ENCODE assay signal across 8 cellular contexts in the genomic region with DNA sequence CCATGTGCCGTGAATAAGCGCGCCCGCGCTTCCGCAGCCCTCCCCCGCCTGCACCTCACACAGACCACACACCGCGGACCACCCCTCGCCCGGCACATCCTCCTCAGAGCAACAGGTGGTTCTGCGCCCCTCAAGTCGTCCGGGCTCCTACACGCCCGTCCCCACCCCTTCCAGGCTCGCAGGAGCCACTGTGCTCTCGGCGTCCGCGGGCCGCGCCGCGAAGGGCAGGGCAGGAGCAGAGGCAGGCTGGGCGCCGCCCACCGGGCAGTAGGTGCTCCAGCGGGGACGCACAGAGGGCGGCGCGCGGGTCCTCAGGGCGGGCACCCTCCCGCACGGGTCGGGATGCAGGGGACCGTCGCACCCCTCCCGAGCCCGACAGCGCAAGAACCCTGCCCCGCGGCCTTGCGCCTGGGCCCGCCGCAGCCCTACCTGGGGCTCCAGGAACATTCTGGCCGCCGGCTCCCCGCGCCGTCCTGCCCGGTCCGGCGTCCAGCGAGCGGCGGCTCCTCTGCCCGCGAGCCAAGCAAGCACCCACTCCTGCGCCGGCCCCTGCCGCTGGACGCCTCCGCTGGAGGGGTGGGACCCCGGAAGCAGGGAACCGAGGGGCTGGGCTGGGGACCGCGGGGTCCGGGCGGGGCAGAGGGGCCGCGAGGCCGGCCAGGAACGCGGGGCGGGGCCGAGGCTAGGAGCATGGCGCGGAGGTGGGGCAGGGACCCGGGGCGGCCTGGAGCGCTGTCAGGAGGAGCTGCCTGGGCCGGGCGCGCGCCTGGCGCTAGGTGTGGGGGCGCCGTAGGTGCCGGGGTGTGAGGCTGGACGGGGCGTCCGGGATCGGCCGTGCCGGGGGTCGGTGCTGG. TPM values are rescaled to one million over a fixed set of nuclear protein-coding genes. Genes with fewer than 3 reads are reported as not detected.
A peak's percentile ranks its signal among the peaks of the same experiment; 100 is the strongest.
DNase-seq lines count a peak whose midpoint lies in the region; ATAC-seq and TF ChIP-seq lines count a peak whose summit lies in the region.

No MANE protein-coding gene starts in this region.

- 1% methylated on average over 77 to 99 of the region's 99 CpGs for WGBS in lung, 2 donors

- H3K4me1 ChIP-seq in lung (ENCODE audit: control insufficient read depth in 2 of 2, insufficient read depth in 2 of 2, low read length in 2 of 2) (peaks cover 0 to 12% of the 10 kb centered on the region in 2 donors), thoracic aorta (ENCODE audit: control insufficient read depth in 1 of 2, low read depth in 2 of 2) (no peaks in the 10 kb centered on the region)

- H3K27ac ChIP-seq in lung (ENCODE audit: low read depth in 1 of 2, low read length in 1 of 2) (no peak overlapping the region), thoracic aorta (no peak overlapping the region)

- no peaks in the 10 kb centered on the region for H3K36me3 Mint-ChIP-seq in brain

- H3K4me3 Mint-ChIP-seq in brain: peak overlapping the region in 4 of 5 experiments; percentile 47 to 71 (median 57)

- H3K4me3 ChIP-seq in lung: peak overlapping the region; percentile 16
- peak overlapping the region; percentile 55 for H3K4me3 ChIP-seq in thoracic aorta

- H3K9me3 ChIP-seq in lung (ENCODE audit: control insufficient read depth in 2 of 2, insufficient read depth in 1 of 2, low read length in 1 of 2) (peaks cover 0 to 4% of the 10 kb centered on the region in 2 donors), thoracic aorta (no peaks in the 10 kb centered on the region)

- H3K9me3 Mint-ChIP-seq in brain: peaks cover 0 to 1% (median 0%) of the 10 kb centered on the region in 5 experiments

- no peaks in the 10 kb centered on the region for H3K36me3 ChIP-seq in lung (ENCODE audit: control insufficient read depth in 2 of 2, insufficient read depth in 2 of 2, low read length in 2 of 2)
- no peaks in the 10 kb centered on the region for H3K36me3 ChIP-seq in thoracic aorta

- peak; percentile 30 for DNase-seq in stimulated activated CD4-positive, alpha-beta T cell treated with anti-CD3 and anti-CD28 coated beads, Interleukin-12 subunit alpha, Interleukin-12 subunit beta, amount 100 ng/mL, for 4 hours
- DNase-seq in stimulated activated CD4-positive, alpha-beta T cell treated with anti-CD3 and anti-CD28 coated beads, Interleukin-1b, Interleukin-23, amount 100 ng/mL, for 48 hours: no peak
- DNase-seq in lung (ENCODE audit: low spot score) (no peak), thoracic aorta (ENCODE audit: low spot score) (no peak), UCSD-AML1 (lab: John Stamatoyannopoulos, UW; ENCODE audit: unreplicated experiment) (no peak), NCI-H2081 treated with DMSO at 0.1 percent for 48 hours (lab: John Stamatoyannopoulos, UW) (no peak)

- no peak overlapping the region for H3K27ac Mint-ChIP-seq in brain

- peaks cover 7% of the 10 kb centered on the region for H3K4me1 Mint-ChIP-seq in brain

- TF ChIP-seq CTCF in brain (conservative IDR thresholded peaks at IDR 0.05): no peak
- TF ChIP-seq CTCF in lung (IDR thresholded peaks at IDR 0.05; ENCODE audit: control extremely low read depth, extremely low read depth): no peak
- TF ChIP-seq CTCF in thoracic aorta (IDR thresholded peaks at IDR 0.05): no peak

- ATAC-seq in lung (ENCODE audit: insufficient read depth, low FRiP score): peak; percentile 56
- ATAC-seq in thoracic aorta (ENCODE audit: insufficient number of reproducible peaks, low FRiP score, low read depth): no peak
- no peak for ATAC-seq in HG02623 (IDR thresholded peaks at IDR 0.05; ENCODE audit: unreplicated experiment)

- H3K27me3 ChIP-seq in lung (ENCODE audit: control insufficient read depth, insufficient read depth): no peaks in the 10 kb centered on the region
- no peaks in the 10 kb centered on the region for H3K27me3 ChIP-seq in thoracic aorta (replicated peaks; ENCODE audit: insufficient read depth)

- peaks cover 70% of the 10 kb centered on the region for H3K27me3 Mint-ChIP-seq in brain

RNA-seq across cellular contexts. Expression of a gene that starts 37.4 kb away (rescaled TPM):
- 3.2 TPM for polyA plus RNA-seq in brain (ENCODE audit: insufficient read depth, low read depth, low replicate concordance)
- 1 to 10 TPM; 3.8 to 4.3 TPM for total RNA-seq in lung
- 1 to 10 TPM in 1 of 2 donors, under 1 TPM in 1; 0.98 to 5.7 TPM for polyA plus RNA-seq in lung
- not detected for total RNA-seq in thoracic aorta

Comparison
In these comparisons a context has a peak if more than half of its experiments do, and no peak if none do; other contexts are left out.
1. RNA of a gene that starts 37.4 kb away (total RNA-seq): 3.8 to 4.3 TPM in lung; not detected in thoracic aorta; every median in the first group is over 4 times any median in the second.